Comparison of ENCODE assay signal across 8 cellular contexts in the genomic region with DNA sequence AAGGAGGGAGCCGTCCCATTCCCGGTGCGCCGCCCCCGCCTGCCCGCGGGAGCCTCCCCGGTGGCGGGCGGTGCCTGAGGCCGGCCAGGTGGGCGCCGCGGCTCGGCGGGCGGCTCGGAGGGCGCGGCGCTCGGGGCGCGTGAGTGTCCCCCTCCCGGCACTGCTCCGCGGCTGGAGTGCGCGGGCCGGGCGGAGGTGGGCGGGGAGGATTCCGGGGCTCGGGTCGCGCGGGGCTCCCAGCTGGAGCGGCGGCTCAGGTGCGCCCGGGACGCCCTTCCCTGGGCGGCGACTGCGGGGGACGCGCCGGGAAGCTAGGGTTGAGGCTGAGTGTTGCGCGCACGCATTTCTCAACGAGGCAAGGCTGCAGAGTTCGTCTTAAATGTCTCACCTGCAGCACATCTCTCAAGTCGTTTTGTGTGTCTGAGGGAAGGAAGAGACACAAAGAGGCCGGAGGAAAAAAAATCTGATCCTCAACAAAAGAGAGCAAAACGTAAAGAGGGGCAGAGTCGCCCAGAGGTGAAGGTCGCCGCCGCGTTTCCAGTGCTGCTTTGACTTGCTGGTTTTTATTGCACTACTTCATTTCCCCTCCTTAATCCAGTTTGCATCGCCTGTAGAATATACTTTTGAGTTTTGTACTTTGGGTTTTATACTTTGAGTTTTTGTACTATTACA.
DNase-seq lines count a peak whose midpoint lies in the region; ATAC-seq and TF ChIP-seq lines count a peak whose summit lies in the region.

No MANE protein-coding gene starts in this region.

- H3K27ac Mint-ChIP-seq in natural killer cell treated with Interleukin-12 subunit alpha and Interleukin-12 subunit beta and Interleukin-15 and Interleukin-18, amount 100 ng/mL, for 72 hours: no peak overlapping the region

- H3K4me1 ChIP-seq in BE2C (no peaks in the 10 kb centered on the region), endocrine pancreas (ENCODE audit: control insufficient read depth, insufficient read depth, low read length) (no peaks in the 10 kb centered on the region)

- H3K4me1 Mint-ChIP-seq in natural killer cell treated with Interleukin-12 subunit alpha and Interleukin-12 subunit beta and Interleukin-15 and Interleukin-18, amount 100 ng/mL, for 72 hours (ENCODE audit: low read depth in 2 of 2): no peaks in the 10 kb centered on the region

- no peaks in the 10 kb centered on the region for H3K9me3 Mint-ChIP-seq in natural killer cell treated with Interleukin-12 subunit alpha and Interleukin-12 subunit beta and Interleukin-15 and Interleukin-18, amount 100 ng/mL, for 72 hours

- peak overlapping the region; percentile 39 for H3K4me3 ChIP-seq in BE2C (ENCODE audit: low read depth, low read length)
- peak overlapping the region; percentile 47 for H3K4me3 ChIP-seq in MG63
- H3K4me3 ChIP-seq in endocrine pancreas (ENCODE audit: control insufficient read depth, insufficient read depth, low read length): peak overlapping the region; percentile 47

- peaks cover 33 to 44% of the 10 kb centered on the region in 2 donors for H3K27me3 Mint-ChIP-seq in natural killer cell treated with Interleukin-12 subunit alpha and Interleukin-12 subunit beta and Interleukin-15 and Interleukin-18, amount 100 ng/mL, for 72 hours

- H3K4me3 Mint-ChIP-seq in natural killer cell treated with Interleukin-12 subunit alpha and Interleukin-12 subunit beta and Interleukin-15 and Interleukin-18, amount 100 ng/mL, for 72 hours: peak overlapping the region; percentile 30

- no peaks in the 10 kb centered on the region for H3K36me3 Mint-ChIP-seq in natural killer cell treated with Interleukin-12 subunit alpha and Interleukin-12 subunit beta and Interleukin-15 and Interleukin-18, amount 100 ng/mL, for 72 hours

- ATAC-seq in natural killer cell treated with Interleukin-12 subunit alpha and Interleukin-12 subunit beta and Interleukin-15 and Interleukin-18, amount 100 ng/mL, for 72 hours: peak in 1 of 2 donors; percentile 36
- no peak for ATAC-seq in GM21360 (IDR thresholded peaks at IDR 0.05; ENCODE audit: unreplicated experiment)

- DNase-seq in BE2C: no peak
- no peak for DNase-seq in MG63
- DNase-seq in natural killer cell treated with Interleukin-12 subunit alpha and Interleukin-12 subunit beta and Interleukin-15 and Interleukin-18, amount 100 ng/mL, for 72 hours (ENCODE audit: low spot score): no peak
- no peak for DNase-seq in NCI-H510A treated with DMSO at 0.1 percent for 48 hours (lab: John Stamatoyannopoulos, UW)
- DNase-seq in HuH-7 (ENCODE audit: low spot score): no peak
- no peak for DNase-seq in NCI-H2081 treated with DMSO at 0.1 percent for 48 hours (lab: John Stamatoyannopoulos, UW)

- H3K9me3 ChIP-seq in BE2C: no peaks in the 10 kb centered on the region
- peaks cover 11% of the 10 kb centered on the region for H3K9me3 ChIP-seq in MG63
- H3K9me3 ChIP-seq in endocrine pancreas (ENCODE audit: control insufficient read depth, low read length): no peaks in the 10 kb centered on the region

- H3K36me3 ChIP-seq in BE2C (no peaks in the 10 kb centered on the region), MG63 (no peaks in the 10 kb centered on the region), endocrine pancreas (ENCODE audit: control insufficient read depth, insufficient read depth, low read length) (no peaks in the 10 kb centered on the region)

- H3K27me3 ChIP-seq in BE2C (peaks cover 41% of the 10 kb centered on the region), MG63 (no peaks in the 10 kb centered on the region; the same call in 1 of the 2 replicates), endocrine pancreas (ENCODE audit: control insufficient read depth, insufficient read depth, low read length) (no peaks in the 10 kb centered on the region)

- no peak overlapping the region for H3K9ac ChIP-seq in endocrine pancreas (ENCODE audit: control insufficient read depth, insufficient read depth, low read length)

- no peak for TF ChIP-seq CTCF in BE2C (IDR thresholded peaks at IDR 0.05; ENCODE audit: low read depth, low read length)
